Comparison of ENCODE assay signal across 12 cellular contexts in the genomic region with DNA sequence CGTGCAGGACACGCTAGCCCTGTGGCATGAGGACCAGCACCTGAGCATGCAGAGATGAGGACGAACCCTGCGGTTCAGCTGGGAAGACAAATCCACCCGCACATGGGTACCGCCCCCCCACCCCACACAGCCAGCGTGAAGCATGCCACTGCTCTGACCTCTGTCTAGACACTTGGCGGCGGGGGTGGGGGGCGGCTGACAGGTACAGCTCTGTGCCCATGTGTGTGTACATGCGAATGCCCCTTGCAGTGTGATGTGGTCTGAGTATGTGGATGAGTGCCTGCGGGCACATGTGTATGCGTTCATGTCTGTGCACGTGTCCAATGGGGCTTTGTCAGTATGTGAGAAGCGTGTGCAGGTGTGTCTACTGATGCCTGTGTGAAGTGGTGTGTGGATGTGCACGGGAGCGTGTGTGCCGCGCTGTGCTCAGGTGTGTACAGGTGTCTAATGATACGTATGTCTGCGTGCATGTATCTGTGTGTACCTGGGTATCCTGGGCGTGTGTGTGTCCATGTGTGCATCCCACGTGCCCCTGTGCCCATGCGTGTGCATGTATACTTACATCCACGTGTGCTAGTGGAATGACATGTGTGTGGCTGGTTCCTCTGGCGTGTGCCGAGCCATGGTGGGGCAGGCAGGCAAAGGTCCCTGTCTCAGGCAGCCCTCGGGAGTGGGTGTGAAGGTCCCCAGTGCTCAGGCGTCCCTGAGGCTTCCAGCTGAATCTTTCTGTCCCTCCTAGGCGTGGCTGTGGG. TPM values are rescaled to one million over a fixed set of nuclear protein-coding genes. Genes with fewer than 3 reads are reported as not detected.
DNase-seq lines count a peak whose midpoint lies in the region; ATAC-seq and TF ChIP-seq lines count a peak whose summit lies in the region.
"Had no signal": no experiment of that assay in that cellular context is flagged by ENCODE, and none has a peak within 500 bp of the region (broad histone marks: within the 10 kb centered on the region; RNA-seq: fewer than 3 reads in every experiment).

No MANE protein-coding gene starts in this region.

- in situ Hi-C loops in gastrocnemius medialis (cut with MboI; ENCODE audit: low sequenced_read_pairs in 4 of 4), result no loop called here

- peak overlapping the region; percentile 68 for H3K4me3 Mint-ChIP-seq in activated T-cell treated with anti-CD3 and anti-CD28 coated beads, Interleukin-2, amount 50 U/mL, for 24 hours
- H3K4me3 Mint-ChIP-seq in effector memory CD8-positive, alpha-beta T cell, result peak overlapping the region; percentile 98 to 99
- H3K4me3 Mint-ChIP-seq in stimulated activated naive B cell treated with anti-CD40 and anti-IgM and Interleukin-4, amounts not matched to agents 10 μg/mL and 1 μg/mL and 100 μg/mL, for 72 hours, result peak overlapping the region; percentile 78 to 87

- intact Hi-C loops in gastrocnemius medialis (cut with DNase I; ENCODE audit: low total_unique reads), result no loop called here

- TF ChIP-seq CTCF in NB4 (IDR thresholded peaks at IDR 0.05; ENCODE audit: low read depth, low read length) (no peak), gastrocnemius medialis (IDR thresholded peaks at IDR 0.05 in 4 of 5, conservative IDR thresholded peaks at IDR 0.05 in 1 of 5) (no peak)

- DNase-seq in activated T-cell treated with anti-CD3 and anti-CD28 coated beads, Interleukin-2, amount 50 U/mL, for 24 hours, result no peak
- DNase-seq in activated T-cell treated with anti-CD3 and anti-CD28 coated beads for 4 hours, result no peak
- DNase-seq in NB4 (ENCODE audit: low read depth), result no peak
- no peak for DNase-seq in effector memory CD8-positive, alpha-beta T cell
- DNase-seq in stimulated activated naive B cell treated with anti-CD40 and anti-IgM and Interleukin-4, amounts not matched to agents 10 μg/mL and 1 μg/mL and 100 μg/mL, for 72 hours, result no peak
- no peak for DNase-seq in gastrocnemius medialis
- DNase-seq in CD1c-positive myeloid dendritic cell (ENCODE audit: extremely low spot score), result no peak
- DNase-seq in activated CD8-positive, alpha-beta memory T cell treated with anti-CD3 and anti-CD28 coated beads, Interleukin-2, amount 50 U/mL, for 4 hours, result no peak
- DNase-seq: HCEC 1CT, NCI-H187 had no signal

- H3K27ac ChIP-seq in gastrocnemius medialis, result no peak overlapping the region

- no peaks in the 10 kb centered on the region for H3K9me3 ChIP-seq in gastrocnemius medialis

- H3K27me3 Mint-ChIP-seq in activated T-cell treated with anti-CD3 and anti-CD28 coated beads, Interleukin-2, amount 50 U/mL, for 24 hours, result peaks cover 78% of the 10 kb centered on the region
- no peaks in the 10 kb centered on the region for H3K27me3 Mint-ChIP-seq in effector memory CD8-positive, alpha-beta T cell
- peaks cover 7 to 12% of the 10 kb centered on the region in 2 donors for H3K27me3 Mint-ChIP-seq in stimulated activated naive B cell treated with anti-CD40 and anti-IgM and Interleukin-4, amounts not matched to agents 10 μg/mL and 1 μg/mL and 100 μg/mL, for 72 hours

- H3K4me3 ChIP-seq in NB4 (ENCODE audit: low read depth, low read length), result peak overlapping the region; percentile 54
- no peak overlapping the region for H3K4me3 ChIP-seq in gastrocnemius medialis

- peaks cover 69% of the 10 kb centered on the region for H3K4me1 Mint-ChIP-seq in activated T-cell treated with anti-CD3 and anti-CD28 coated beads, Interleukin-2, amount 50 U/mL, for 24 hours (ENCODE audit: low read depth)
- peaks cover 86 to 87% of the 10 kb centered on the region in 2 donors for H3K4me1 Mint-ChIP-seq in effector memory CD8-positive, alpha-beta T cell (ENCODE audit: low read depth in 2 of 2)
- H3K4me1 Mint-ChIP-seq in stimulated activated naive B cell treated with anti-CD40 and anti-IgM and Interleukin-4, amounts not matched to agents 10 μg/mL and 1 μg/mL and 100 μg/mL, for 72 hours, result peaks cover 63 to 84% of the 10 kb centered on the region in 2 donors

- H3K36me3 Mint-ChIP-seq in activated T-cell treated with anti-CD3 and anti-CD28 coated beads, Interleukin-2, amount 50 U/mL, for 24 hours (ENCODE audit: low read depth), result peaks cover 3% of the 10 kb centered on the region
- peaks cover 51% of the 10 kb centered on the region for H3K36me3 Mint-ChIP-seq in effector memory CD8-positive, alpha-beta T cell (ENCODE audit: insufficient read depth)
- H3K36me3 Mint-ChIP-seq in stimulated activated naive B cell treated with anti-CD40 and anti-IgM and Interleukin-4, amounts not matched to agents 10 μg/mL and 1 μg/mL and 100 μg/mL, for 72 hours, result peaks cover 0 to 4% of the 10 kb centered on the region in 2 donors

- no peak overlapping the region for H3K27ac Mint-ChIP-seq in activated T-cell treated with anti-CD3 and anti-CD28 coated beads, Interleukin-2, amount 50 U/mL, for 24 hours
- peak overlapping the region; percentile 86 to 90 for H3K27ac Mint-ChIP-seq in effector memory CD8-positive, alpha-beta T cell
- no peak overlapping the region for H3K27ac Mint-ChIP-seq in stimulated activated naive B cell treated with anti-CD40 and anti-IgM and Interleukin-4, amounts not matched to agents 10 μg/mL and 1 μg/mL and 100 μg/mL, for 72 hours

- peaks cover 5 to 11% (median 6%) of the 10 kb centered on the region in 3 donors for H3K27me3 ChIP-seq in gastrocnemius medialis

- TF ChIP-seq POLR2A in NB4 (IDR thresholded peaks at IDR 0.05; ENCODE audit: extremely low read depth, insufficient read length), result no peak
- TF ChIP-seq POLR2A in gastrocnemius medialis (IDR thresholded peaks at IDR 0.05), result no peak

- no peak for ATAC-seq in effector memory CD8-positive, alpha-beta T cell (replicated peaks)
- peak; percentile 2 for ATAC-seq in stimulated activated naive B cell treated with anti-CD40 and anti-IgM and Interleukin-4, amounts not matched to agents 10 μg/mL and 1 μg/mL and 100 μg/mL, for 72 hours (replicated peaks)
- ATAC-seq in gastrocnemius medialis, result no peak

- H3K4me1 ChIP-seq in gastrocnemius medialis, result no peaks in the 10 kb centered on the region

- H3K36me3 ChIP-seq in gastrocnemius medialis, result no peaks in the 10 kb centered on the region

- H3K9me3 Mint-ChIP-seq in activated T-cell treated with anti-CD3 and anti-CD28 coated beads, Interleukin-2, amount 50 U/mL, for 24 hours, result no peaks in the 10 kb centered on the region
- H3K9me3 Mint-ChIP-seq in effector memory CD8-positive, alpha-beta T cell, result no peaks in the 10 kb centered on the region
- H3K9me3 Mint-ChIP-seq in stimulated activated naive B cell treated with anti-CD40 and anti-IgM and Interleukin-4, amounts not matched to agents 10 μg/mL and 1 μg/mL and 100 μg/mL, for 72 hours, result no peaks in the 10 kb centered on the region

RNA-seq across cellular contexts. Expression of a gene that starts 0.7 kb away (rescaled TPM):
- total RNA-seq in gastrocnemius medialis, result 1 to 10 TPM in 3 of 4 donors, under 1 TPM in 1; 0.85 to 2.4 (median 1.5) TPM

RNA-seq across cellular contexts. Expression of a gene that starts 46.1 kb away (rescaled TPM):
- total RNA-seq in gastrocnemius medialis, result not detected
- total RNA-seq: fibroblast of villous mesenchyme, subcutaneous adipose tissue had no signal

Comparison
In these comparisons a context has a peak if more than half of its experiments do, and no peak if none do; other contexts are left out.
1. H3K27ac Mint-ChIP-seq: peak in effector memory CD8-positive, alpha-beta T cell (2 of 2); none in activated T-cell treated with anti-CD3 and anti-CD28 coated beads, Interleukin-2, amount 50 U/mL, for 24 hours (single experiment) and stimulated activated naive B cell treated with anti-CD40 and anti-IgM and Interleukin-4, amounts not matched to agents 10 μg/mL and 1 μg/mL and 100 μg/mL, for 72 hours (single experiment).
2. ATAC-seq: peak in stimulated activated naive B cell treated with anti-CD40 and anti-IgM and Interleukin-4, amounts not matched to agents 10 μg/mL and 1 μg/mL and 100 μg/mL, for 72 hours (2 of 2); none in effector memory CD8-positive, alpha-beta T cell (single experiment) and gastrocnemius medialis (0 of 2).
3. Peak in every context shown above with its lines, with median percentiles within 50 percentile points of each other: H3K4me3 Mint-ChIP-seq.